Comparison of ENCODE assay signal across 8 cellular contexts in genomic region chr17:67386965-67387551, GRCh38. TPM values are rescaled to one million over a fixed set of nuclear protein-coding genes. Genes with fewer than 3 reads are reported as not detected.
DNase-seq lines count a peak whose midpoint lies in the region; ATAC-seq and TF ChIP-seq lines count a peak whose summit lies in the region.

No MANE protein-coding gene starts in this region.

- H3K4me3 ChIP-seq in DOHH2 (ENCODE audit: low read length) (no peak overlapping the region), ascending aorta (no peak overlapping the region)

- intact Hi-C loops in ascending aorta (cut with DNase I) = no loop called here

- H3K4me1 ChIP-seq in DOHH2 (ENCODE audit: control insufficient read depth, low read length) = peaks cover 44% of the 10 kb centered on the region
- H3K4me1 ChIP-seq in ascending aorta = peaks cover 3 to 5% of the 10 kb centered on the region in 2 donors

- H3K36me3 ChIP-seq in DOHH2 (ENCODE audit: control insufficient read depth, low read length) (no peaks in the 10 kb centered on the region), ascending aorta (no peaks in the 10 kb centered on the region)

- ATAC-seq in GM19351 (IDR thresholded peaks at IDR 0.05; ENCODE audit: unreplicated experiment) = no peak
- ATAC-seq in GM19463 (IDR thresholded peaks at IDR 0.05; ENCODE audit: unreplicated experiment) = no peak

- H3K27ac ChIP-seq in DOHH2 (ENCODE audit: low read depth, low read length) (no peak overlapping the region), ascending aorta (no peak overlapping the region)

- peak in 3 of 5 donors; percentile 33 to 70 (median 47) for DNase-seq in T-helper 1 cell
- no peak for DNase-seq in ascending aorta (ENCODE audit: low spot score in 2 of 2)
- DNase-seq in left kidney (ENCODE audit: low read depth, low spot score) = peak; percentile 72
- peak; percentile 65 for DNase-seq in stimulated activated CD8-positive, alpha-beta memory T cell treated with anti-CD3 and anti-CD28 coated beads, Interleukin-2, amount 100 ng/mL, for 48 hours (ENCODE audit: low read depth in 2 of 2)

- H3K27me3 ChIP-seq in DOHH2 (ENCODE audit: control insufficient read depth, low read length) (no peaks in the 10 kb centered on the region), ascending aorta (no peaks in the 10 kb centered on the region)

- no peaks in the 10 kb centered on the region for H3F3A ChIP-seq in DOHH2 (ENCODE audit: control insufficient read depth, insufficient read depth)

- H4K20me1 ChIP-seq in DOHH2 (ENCODE audit: control insufficient read depth, insufficient read depth, low read depth, low read length) = no peaks in the 10 kb centered on the region

- H3K9me3 ChIP-seq in DOHH2 (ENCODE audit: control insufficient read depth, insufficient read depth, low read length) = no peaks in the 10 kb centered on the region
- H3K9me3 ChIP-seq in ascending aorta = no peaks in the 10 kb centered on the region

- no peak overlapping the region for H3K4me2 ChIP-seq in DOHH2 (ENCODE audit: low read length)

- H3K9me2 ChIP-seq in DOHH2 (replicated peaks; ENCODE audit: control insufficient read depth, low read length) = no peaks in the 10 kb centered on the region

- peak; percentile 93 for TF ChIP-seq CTCF in DOHH2 (IDR thresholded peaks at IDR 0.05; ENCODE audit: low read depth, low read length, poor library complexity, severe bottlenecking)
- peak; percentile 92 for TF ChIP-seq CTCF in LNCAP (IDR thresholded peaks at IDR 0.05)
- TF ChIP-seq CTCF in ascending aorta (IDR thresholded peaks at IDR 0.05) = peak; percentile 25 to 41 (median 32)

- peaks cover 40% of the 10 kb centered on the region for H3K79me2 ChIP-seq in DOHH2 (ENCODE audit: control insufficient read depth, low read length)

RNA-seq across cellular contexts. Expression of gene PITPNC1, which starts 10.0 kb away (rescaled TPM):
- 10.9 TPM for total RNA-seq in ascending aorta

RNA-seq across cellular contexts. Expression of gene PSMD12, which starts 20.7 kb away (rescaled TPM):
- total RNA-seq in ascending aorta = 31.8 TPM

Comparison
In these comparisons a context has a peak if more than half of its experiments do, and no peak if none do; other contexts are left out.
1. CTCF ChIP-seq: peak in every context shown above with its lines; median percentile 93 in DOHH2; 92 in LNCAP; 32 in ascending aorta.
2. DNase-seq: peak in T-helper 1 cell (3 of 5), left kidney (single experiment) and stimulated activated CD8-positive, alpha-beta memory T cell treated with anti-CD3 and anti-CD28 coated beads, Interleukin-2, amount 100 ng/mL, for 48 hours (2 of 2); none in ascending aorta (0 of 2).